Comparison of ENCODE assay signal across 9 cellular contexts in genomic region chr6:1580585-1580984, GRCh38. TPM values are rescaled to one million over a fixed set of nuclear protein-coding genes. Genes with fewer than 3 reads are reported as not detected.
"Had no signal": no experiment of that assay in that cellular context is flagged by ENCODE, and none has a peak within 500 bp of the region (broad histone marks: within the 10 kb centered on the region; RNA-seq: fewer than 3 reads in every experiment).

No MANE protein-coding gene starts in this region.

- H2AFZ ChIP-seq: GM23248 had no signal

- H3K27ac Mint-ChIP-seq: H9 had no signal

- H3K9me3 Mint-ChIP-seq: H9, IgD-negative memory B cell had no signal

- H3K27ac ChIP-seq: GM23248, HL-60, KMS-11 had no signal

- DNase-seq: GOT3, H9, HCEC 1CT, KBM-7 had no signal

- H3K4me3 ChIP-seq: GM23248 had no signal

- H3K9ac ChIP-seq: GM23248, KMS-11 had no signal

- H3K4me2 ChIP-seq: KMS-11 had no signal

- FAIRE-seq: H54 had no signal

- H3K4me3 Mint-ChIP-seq: H9 had no signal

RNA-seq across cellular contexts. Expression of gene FOXC1, which starts 29.1 kb away (rescaled TPM):
- total RNA-seq: H9 had no signal
- polyA plus RNA-seq: IgD-negative memory B cell had no signal
